In the genomic region with DNA sequence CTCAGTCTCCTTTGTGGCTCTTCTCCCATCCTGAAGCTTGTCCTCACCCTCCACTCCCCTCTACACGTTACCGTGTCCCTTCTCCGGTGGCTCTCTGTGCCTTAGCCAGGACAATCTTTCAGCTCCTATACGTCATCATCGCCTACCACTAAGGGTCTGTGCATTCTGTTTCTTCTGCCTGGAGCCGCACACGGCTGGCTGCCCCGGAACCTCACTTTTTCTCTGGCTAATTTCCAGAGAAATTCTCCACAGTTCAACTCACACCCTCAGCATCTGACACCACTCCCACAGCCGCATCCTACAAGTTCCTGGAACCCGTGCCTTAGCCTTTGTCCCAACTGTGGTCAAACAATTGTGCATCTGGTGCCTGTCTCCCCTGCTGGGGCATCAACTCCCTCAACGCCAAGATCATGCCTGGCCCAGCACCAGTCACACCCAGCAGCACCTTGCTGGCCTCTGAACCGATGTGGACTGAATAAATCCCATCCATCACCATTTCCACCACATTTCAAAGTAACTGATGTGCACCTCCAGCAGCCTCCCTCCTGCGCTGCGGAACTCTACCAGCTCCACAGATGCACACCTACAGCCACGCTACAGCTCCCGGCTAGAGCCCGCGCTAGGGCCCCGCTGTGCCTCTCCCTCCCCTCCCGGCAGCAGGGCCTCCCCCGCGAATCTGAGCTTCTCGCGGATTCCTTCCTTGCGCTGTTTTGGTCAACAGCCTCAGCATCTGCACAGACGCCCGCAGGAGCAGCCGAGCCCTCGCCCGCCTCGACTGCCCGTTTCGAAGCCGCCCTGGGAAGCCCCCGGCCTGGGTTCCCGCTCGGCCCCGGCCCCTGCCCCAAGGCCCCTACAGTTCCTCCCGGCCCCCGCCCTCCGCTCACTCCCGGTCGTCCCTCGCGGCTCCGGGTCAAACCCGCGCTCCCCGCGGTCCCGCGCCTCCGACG, we compare ENCODE assay signal across 8 cellular contexts. TPM values are rescaled to one million over a fixed set of nuclear protein-coding genes. Genes with fewer than 3 reads are reported as not detected.
DNase-seq lines count a peak whose midpoint lies in the region; ATAC-seq, FAIRE-seq and TF ChIP-seq lines count a peak whose summit lies in the region.

No MANE protein-coding gene starts in this region.

- peaks cover 58% of the 10 kb centered on the region for H3K4me1 Mint-ChIP-seq in activated naive CD4-positive, alpha-beta T cell treated with anti-CD3 and anti-CD28 coated beads for 36 hours (ENCODE audit: low read depth)

- H3K36me3 Mint-ChIP-seq in activated naive CD4-positive, alpha-beta T cell treated with anti-CD3 and anti-CD28 coated beads for 36 hours (ENCODE audit: low read depth), result peaks cover 4% of the 10 kb centered on the region

- DNase-seq in AG08396 (ENCODE audit: low spot score) (peak; percentile 77), OCI-M1 (lab: John Stamatoyannopoulos, UW) (peak; percentile 47), heart left ventricle (peak in 3 of 5 donors; percentile 35 to 74 (median 47)), psoas muscle (no peak), D721Med (ENCODE audit: insufficient read length, low spot score) (no peak)
- DNase-seq in activated naive CD4-positive, alpha-beta T cell treated with anti-CD3 and anti-CD28 coated beads for 36 hours, result peak; percentile 60

- FAIRE-seq in D721Med (lab: Jason Lieb, UNC), result no peak

- CTCF ChIA-PET in activated naive CD4-positive, alpha-beta T cell treated with anti-CD3 and anti-CD28 coated beads for 36 hours (lab: Charles Lee), result interaction anchor here (1.1 to 2.0 kb wide), 2 partner anchors 12 to 14 kb away, joined by 3 to 5 read pairs; no protein-coding TSS in a partner anchor

- H3K4me3 ChIP-seq in heart left ventricle (peak overlapping the region; percentile 78 to 98 (median 94)), psoas muscle (peak overlapping the region; percentile 81)

- intact Hi-C loops in activated naive CD4-positive, alpha-beta T cell treated with anti-CD3 and anti-CD28 coated beads for 36 hours (cut with micrococcal nuclease), result loop anchor here (1.0 to 10.0 kb wide), 6 partner anchors 94 to 635 kb away; a partner anchor contains a TSS
- intact Hi-C loops in heart left ventricle (cut with DNase I), result loop anchor here in 5 of 10 donors (1.0 to 10.0 kb wide), 6 partner anchors 18 to 55 kb away; a partner anchor contains a TSS
- intact Hi-C loops in psoas muscle (cut with DNase I), result loop anchor here in 1 of 2 donors (1.0 kb wide), 1 partner anchor 35 kb away; no protein-coding TSS in a partner anchor

- H3K36me3 ChIP-seq in heart left ventricle, result peaks cover 0 to 6% (median under 1%) of the 10 kb centered on the region in 9 donors
- no peaks in the 10 kb centered on the region for H3K36me3 ChIP-seq in psoas muscle (ENCODE audit: insufficient read depth in 1 of 2, low read depth in 1 of 2)

- WGBS in heart left ventricle, 4 donors, result 2 to 3% (median 2%) methylated on average over 34 to 54 of the region's 54 CpGs
- 1 to 3% (median 2%) methylated on average over 40 to 54 of the region's 54 CpGs for WGBS in psoas muscle, 3 donors

- H3K4me1 ChIP-seq in heart left ventricle (peaks cover 0 to 84% (median 54%) of the 10 kb centered on the region in 12 donors), psoas muscle (peaks cover 74% of the 10 kb centered on the region)

- no peak for TF ChIP-seq POLR2A in heart left ventricle (IDR thresholded peaks at IDR 0.05)

- no peaks in the 10 kb centered on the region for H3K9me3 ChIP-seq in heart left ventricle
- no peaks in the 10 kb centered on the region for H3K9me3 ChIP-seq in psoas muscle

- ATAC-seq in GM19035 (IDR thresholded peaks at IDR 0.05; ENCODE audit: unreplicated experiment) (peak; percentile 24), HG03175 (IDR thresholded peaks at IDR 0.05; ENCODE audit: unreplicated experiment) (peak; percentile 26), heart left ventricle (peak in 2 of 4 donors; percentile 2 to 7), psoas muscle (peak; percentile 2 to 16 (median 5))

- peak overlapping the region; percentile 85 for H3K27ac Mint-ChIP-seq in activated naive CD4-positive, alpha-beta T cell treated with anti-CD3 and anti-CD28 coated beads for 36 hours

- H3K27me3 Mint-ChIP-seq in activated naive CD4-positive, alpha-beta T cell treated with anti-CD3 and anti-CD28 coated beads for 36 hours (ENCODE audit: low read depth), result no peaks in the 10 kb centered on the region

- no peak for TF ChIP-seq CTCF in heart left ventricle (IDR thresholded peaks at IDR 0.05)
- no peak for TF ChIP-seq CTCF in psoas muscle (IDR thresholded peaks at IDR 0.05)
- no peak for TF ChIP-seq CTCF in D721Med (IDR thresholded peaks at IDR 0.05; ENCODE audit: insufficient read depth, missing control alignments)

- H3K4me3 Mint-ChIP-seq in activated naive CD4-positive, alpha-beta T cell treated with anti-CD3 and anti-CD28 coated beads for 36 hours, result peak overlapping the region; percentile 96

- H3K27ac ChIP-seq in heart left ventricle (peak overlapping the region; percentile 87 to 98 (median 94)), psoas muscle (peak overlapping the region; percentile 88)

- no peaks in the 10 kb centered on the region for H3K27me3 ChIP-seq in heart left ventricle
- no peaks in the 10 kb centered on the region for H3K27me3 ChIP-seq in psoas muscle (ENCODE audit: insufficient read depth in 3 of 3, low read length in 2 of 3)

- H3K9me3 Mint-ChIP-seq in activated naive CD4-positive, alpha-beta T cell treated with anti-CD3 and anti-CD28 coated beads for 36 hours, result no peaks in the 10 kb centered on the region

RNA-seq across cellular contexts. Expression of a gene that starts 0.7 kb away (rescaled TPM):
- total RNA-seq in activated naive CD4-positive, alpha-beta T cell treated with anti-CD3 and anti-CD28 coated beads for 36 hours, result 10 to 100 TPM; 14.3 to 14.7 TPM
- 100 to 1,000 TPM in 7 of 9 donors, 10 to 100 TPM in 2; 95.4 to 247 (median 159) TPM for total RNA-seq in heart left ventricle
- polyA plus RNA-seq in heart left ventricle, result 10 to 100 TPM; 68.7 to 83.9 TPM
- total RNA-seq in psoas muscle, result 10 to 100 TPM; 65.7 to 87.0 (median 77.6) TPM
- polyA plus RNA-seq in psoas muscle, result 100 to 1,000 TPM in 1 of 3 donors, 10 to 100 TPM in 2; 32.4 to 151 (median 57.2) TPM

RNA-seq across cellular contexts. Expression of a gene that starts 36.5 kb away (rescaled TPM):
- under 1 TPM; 0.10 to 0.57 TPM for total RNA-seq in activated naive CD4-positive, alpha-beta T cell treated with anti-CD3 and anti-CD28 coated beads for 36 hours
- 100 to 1,000 TPM; 329 to 774 (median 572) TPM for total RNA-seq in heart left ventricle
- 100 to 1,000 TPM; 160 to 252 TPM for polyA plus RNA-seq in heart left ventricle
- total RNA-seq in psoas muscle, result 100 to 1,000 TPM; 186 to 776 (median 416) TPM
- 100 to 1,000 TPM; 219 to 326 (median 249) TPM for polyA plus RNA-seq in psoas muscle

Comparison
In these comparisons a context has a peak if more than half of its experiments do, and no peak if none do; other contexts are left out.
1. DNase-seq: peak in AG08396 (single experiment), OCI-M1 (single experiment), activated naive CD4-positive, alpha-beta T cell treated with anti-CD3 and anti-CD28 coated beads for 36 hours (single experiment) and heart left ventricle (3 of 5); none in psoas muscle (0 of 2) and D721Med (single experiment).
2. RNA of a gene that starts 0.7 kb away (total RNA-seq): 95.4 to 247 TPM in heart left ventricle and 65.7 to 87.0 TPM in psoas muscle; 14.3 to 14.7 TPM in activated naive CD4-positive, alpha-beta T cell treated with anti-CD3 and anti-CD28 coated beads for 36 hours; every median in the first group is over 4 times any median in the second.
3. RNA of a gene that starts 36.5 kb away (total RNA-seq): 329 to 774 TPM in heart left ventricle and 186 to 776 TPM in psoas muscle; 0.10 to 0.57 TPM in activated naive CD4-positive, alpha-beta T cell treated with anti-CD3 and anti-CD28 coated beads for 36 hours; every median in the first group is over 100 times any median in the second.